ENCODE assay signal across 11 cellular contexts in the genomic region with DNA sequence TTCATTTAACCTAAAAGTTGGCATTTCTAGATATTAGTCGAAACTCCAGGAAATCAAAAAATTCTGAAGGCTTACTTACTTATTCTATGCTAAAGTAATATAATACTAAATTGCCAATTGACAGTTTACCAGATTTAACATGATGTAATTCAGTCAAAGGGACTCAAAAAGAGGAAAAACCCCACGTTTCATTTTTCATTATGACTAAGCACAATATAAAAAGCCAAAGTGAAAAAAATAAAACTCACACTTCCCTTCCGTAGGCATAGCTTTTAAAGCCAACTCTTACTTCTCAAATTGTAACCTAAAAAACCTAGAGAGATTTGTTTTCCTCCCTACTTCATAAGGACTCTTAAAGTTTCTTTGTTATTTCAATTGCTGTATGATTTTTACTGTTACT.
DNase-seq lines count a peak whose midpoint lies in the region; ATAC-seq and TF ChIP-seq lines count a peak whose summit lies in the region.
"Had no signal": no experiment of that assay in that cellular context is flagged by ENCODE, and none has a peak within 500 bp of the region (broad histone marks: within the 10 kb centered on the region; RNA-seq: fewer than 3 reads in every experiment).

No MANE protein-coding gene starts in this region.

- peak overlapping the region in 7 of 11 experiments; percentile 8 to 70 (median 53); a peak in 10 of 22 replicates for H3K9ac ChIP-seq in BLaER1 treated with 17β-estradiol and CSF1 and Interleukin-3, amounts not matched to agents 10 nM and 100 nM
- H3K9ac ChIP-seq in adipocyte (ENCODE audit: low read length), result peak overlapping the region; percentile 75

- intact Hi-C loops in esophagus muscularis mucosa (cut with DNase I), result no loop called here
- intact Hi-C loops in aorta (cut with DNase I), result no loop called here

- H3K9me3 ChIP-seq in BLaER1 treated with 17β-estradiol and CSF1 and Interleukin-3, amounts not matched to agents 10 nM and 100 nM (replicated peaks in 1 of 11), result peaks cover 8 to 14% (median 13%) of the 10 kb centered on the region in 11 experiments; a peak in 21 of 22 replicates
- H3K9me3 ChIP-seq in adipocyte (ENCODE audit: control insufficient read depth, low read length), result no peaks in the 10 kb centered on the region
- H3K9me3 ChIP-seq in esophagus muscularis mucosa, result no peaks in the 10 kb centered on the region
- H3K9me3 ChIP-seq in aorta (ENCODE audit: control insufficient read depth, low read length), result no peaks in the 10 kb centered on the region

- no peak for TF ChIP-seq POLR2A in esophagus muscularis mucosa (IDR thresholded peaks at IDR 0.05; ENCODE audit: low read depth)

- H3K27ac ChIP-seq in BLaER1 treated with 17β-estradiol and CSF1 and Interleukin-3, amounts not matched to agents 10 nM and 100 nM, result peak overlapping the region; percentile 11 to 82 (median 69); a peak in 19 of 22 replicates
- H3K27ac ChIP-seq in esophagus muscularis mucosa (replicated peaks in 1 of 4) (no peak overlapping the region), aorta (ENCODE audit: low read depth in 1 of 2, low read length in 2 of 2) (no peak overlapping the region)

- ATAC-seq in GM19328 (IDR thresholded peaks at IDR 0.05; ENCODE audit: unreplicated experiment) (peak; percentile 85), HG03159 (IDR thresholded peaks at IDR 0.05; ENCODE audit: unreplicated experiment) (peak; percentile 93), aorta (ENCODE audit: low FRiP score) (no peak)

- no peaks in the 10 kb centered on the region for H4K20me1 ChIP-seq in BLaER1 treated with 17β-estradiol and CSF1 and Interleukin-3, amounts not matched to agents 10 nM and 100 nM

- H3K4me2 ChIP-seq in BLaER1 treated with 17β-estradiol and CSF1 and Interleukin-3, amounts not matched to agents 10 nM and 100 nM, result peak overlapping the region in 7 of 11 experiments; percentile 15 to 86 (median 67); a peak in 13 of 22 replicates
- H3K4me2 ChIP-seq: smooth muscle cell had no signal

- 66% methylated on average over 3 of the region's 3 CpGs for WGBS in esophagus muscularis mucosa
- 23 to 27% methylated on average over 3 of the region's 3 CpGs for WGBS in aorta, 2 donors

- TF ChIP-seq CTCF in esophagus muscularis mucosa (IDR thresholded peaks at IDR 0.05), result no peak

- peak; percentile 74 for DNase-seq in adipocyte (ENCODE audit: low read depth)
- DNase-seq in NCI-H2227 treated with DMSO at 0.1 percent for 48 hours (lab: John Stamatoyannopoulos, UW), result no peak
- no peak for DNase-seq in esophagus muscularis mucosa (ENCODE audit: extremely low spot score)
- DNase-seq in aorta, result no peak
- DNase-seq in COLO829 (ENCODE audit: low spot score), result no peak
- DNase-seq: DND-41, endodermal cell had no signal

- H3K36me3 ChIP-seq in BLaER1 treated with 17β-estradiol and CSF1 and Interleukin-3, amounts not matched to agents 10 nM and 100 nM, result peaks cover 32 to 98% (median 82%) of the 10 kb centered on the region in 11 experiments
- H3K36me3 ChIP-seq in adipocyte (ENCODE audit: control insufficient read depth, insufficient read depth, low read length, severe bottlenecking) (peaks cover 4% of the 10 kb centered on the region), esophagus muscularis mucosa (peaks cover 5 to 39% (median 21%) of the 10 kb centered on the region in 4 donors), aorta (ENCODE audit: control insufficient read depth in 1 of 2, insufficient read depth in 2 of 2, low read length in 1 of 2) (no peaks in the 10 kb centered on the region)

- H3K27me3 ChIP-seq in BLaER1 treated with 17β-estradiol and CSF1 and Interleukin-3, amounts not matched to agents 10 nM and 100 nM, result no peaks in the 10 kb centered on the region
- H3K27me3 ChIP-seq in adipocyte (replicated peaks; ENCODE audit: control insufficient read depth, insufficient read depth, low read length), result no peaks in the 10 kb centered on the region
- H3K27me3 ChIP-seq in esophagus muscularis mucosa, result no peaks in the 10 kb centered on the region
- no peaks in the 10 kb centered on the region for H3K27me3 ChIP-seq in aorta (ENCODE audit: control insufficient read depth in 1 of 2, insufficient read depth in 2 of 2, low read length in 1 of 2)

- no peak overlapping the region for H3K4me3 ChIP-seq in BLaER1 treated with 17β-estradiol and CSF1 and Interleukin-3, amounts not matched to agents 10 nM and 100 nM
- H3K4me3 ChIP-seq in adipocyte (ENCODE audit: low read length), result peak overlapping the region; percentile 54
- no peak overlapping the region for H3K4me3 ChIP-seq in esophagus muscularis mucosa
- no peak overlapping the region for H3K4me3 ChIP-seq in aorta (ENCODE audit: low read length in 2 of 2)
- H3K4me3 ChIP-seq: smooth muscle cell had no signal

- peaks cover 0 to 50% (median 23%) of the 10 kb centered on the region in 10 experiments; a peak in 13 of 20 replicates for H3K4me1 ChIP-seq in BLaER1 treated with 17β-estradiol and CSF1 and Interleukin-3, amounts not matched to agents 10 nM and 100 nM
- H3K4me1 ChIP-seq in adipocyte (ENCODE audit: control insufficient read depth, insufficient read depth, low read length) (peaks cover 27% of the 10 kb centered on the region), esophagus muscularis mucosa (no peaks in the 10 kb centered on the region), aorta (ENCODE audit: control insufficient read depth in 1 of 2, insufficient read depth in 2 of 2, low read length in 2 of 2) (peaks cover 0 to 2% of the 10 kb centered on the region in 2 donors)

- TF ChIP-seq EP300 in esophagus muscularis mucosa (IDR thresholded peaks at IDR 0.05), result no peak

Comparison
In these comparisons a context has a peak if more than half of its experiments do, and no peak if none do; other contexts are left out.
1. H3K27ac ChIP-seq: peak in BLaER1 treated with 17β-estradiol and CSF1 and Interleukin-3, amounts not matched to agents 10 nM and 100 nM (11 of 11); none in esophagus muscularis mucosa (0 of 4) and aorta (0 of 2).